ENCODE assay signal across 8 cellular contexts in the genomic region with DNA sequence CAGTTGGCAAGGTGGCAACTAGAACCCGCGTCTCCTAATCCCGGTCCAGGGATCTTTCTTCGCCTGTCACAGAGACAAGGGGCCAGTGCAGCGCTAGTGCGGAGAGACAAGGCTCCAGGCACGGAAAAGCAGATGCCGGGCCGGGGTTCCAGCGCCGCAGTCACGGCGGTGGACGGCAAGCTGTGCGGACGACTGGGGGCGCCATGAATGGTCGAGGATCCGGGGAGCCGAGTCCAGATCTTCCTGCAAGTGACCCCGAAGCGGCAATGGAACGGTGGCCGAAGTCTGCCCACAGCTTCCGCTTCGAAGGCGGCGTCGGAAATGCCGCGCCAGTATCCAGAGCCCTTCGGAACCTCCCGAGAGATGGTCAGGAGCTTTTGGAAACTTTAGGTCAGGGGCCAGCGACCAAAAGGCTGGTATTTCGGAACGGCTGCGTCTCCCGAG. TPM values are rescaled to one million over a fixed set of nuclear protein-coding genes. Genes with fewer than 3 reads are reported as not detected.
DNase-seq lines count a peak whose midpoint lies in the region; ATAC-seq and TF ChIP-seq lines count a peak whose summit lies in the region.

No MANE protein-coding gene starts in this region.

- H3K4me1 Mint-ChIP-seq in WTC11: peaks cover 16% of the 10 kb centered on the region

- H2AFZ ChIP-seq in parathyroid adenoma: peak overlapping the region; percentile 89

- peaks cover 29% of the 10 kb centered on the region for H3K79me2 ChIP-seq in parathyroid adenoma

- H3K36me3 ChIP-seq in BJ (ENCODE audit: control insufficient read depth, insufficient read depth, low read length) (no peaks in the 10 kb centered on the region; the same call in 1 of the 2 replicates), parathyroid adenoma (ENCODE audit: control insufficient read depth, insufficient read depth, low read length) (no peaks in the 10 kb centered on the region)

- in situ Hi-C loops in KBM-7 (cut with MboI; ENCODE audit: low pct_unique_long_range_greater_than_20kb, low sequenced_read_pairs): no loop called here

- peaks cover 4% of the 10 kb centered on the region; the same call in 1 of the 2 replicates for H3K9me3 Mint-ChIP-seq in WTC11

- peaks cover 7% of the 10 kb centered on the region for H3K4me1 ChIP-seq in parathyroid adenoma

- no peaks in the 10 kb centered on the region for H3K9me3 ChIP-seq in parathyroid adenoma (ENCODE audit: control insufficient read depth, low read length)

- POLR2A ChIA-PET in BJ (lab: Charles Lee): interaction anchor here (0.8 kb wide), 1 partner anchor 91 kb away, joined by 3 read pairs; no protein-coding TSS in a partner anchor
- POLR2A ChIA-PET in WTC11 (lab: Charles Lee): interaction anchor here (0.7 to 2.8 kb wide), 7 partner anchors 9 to 719 kb away, joined by 3 to 30 read pairs (median 6); partner anchors contain the start of genes CLTB, KIAA1191 and RNF44

- H3K4me3 ChIP-seq in BJ (ENCODE audit: low read depth, low read length) (peak overlapping the region; percentile 100), fibroblast of villous mesenchyme (ENCODE audit: low read depth, low read length) (peak overlapping the region; percentile 99), parathyroid adenoma (ENCODE audit: low read depth, low read length) (peak overlapping the region; percentile 79)

- CTCF ChIA-PET in BJ (lab: Yijun Ruan, JAX): interaction anchor here (0.6 to 3.3 kb wide), 25 partner anchors 9 to 154 kb away, joined by 3 to 25 read pairs (median 4); partner anchors contain the start of gene CLTB
- CTCF ChIA-PET in WTC11 (lab: Charles Lee): interaction anchor here (0.6 to 3.1 kb wide), 47 partner anchors 8 to 718 kb away, joined by 3 to 45 read pairs (median 4); partner anchors contain the start of genes CLTB, EIF4E1B, HIGD2A and NOP16

- no peaks in the 10 kb centered on the region for H3K27me3 ChIP-seq in BJ (ENCODE audit: control insufficient read depth, insufficient read depth, low read length)
- no peaks in the 10 kb centered on the region for H3K27me3 ChIP-seq in parathyroid adenoma (ENCODE audit: control insufficient read depth, insufficient read depth, low read length)

- peaks cover 8% of the 10 kb centered on the region; the same call in 1 of the 2 replicates for H3K36me3 Mint-ChIP-seq in WTC11

- H3K4me3 Mint-ChIP-seq in WTC11: peak overlapping the region; percentile 94

- H3K27ac ChIP-seq in parathyroid adenoma: peak overlapping the region; percentile 92

- TF ChIP-seq CTCF in BJ (IDR thresholded peaks at IDR 0.05; ENCODE audit: insufficient read depth, low read depth, low read length) (peak; percentile 33), WTC11 (IDR thresholded peaks at IDR 0.05) (no peak), fibroblast of villous mesenchyme (IDR thresholded peaks at IDR 0.05; ENCODE audit: insufficient read depth, low read depth, low read length) (no peak), parathyroid adenoma (IDR thresholded peaks at IDR 0.05) (no peak)

- no peaks in the 10 kb centered on the region; the same call in 1 of the 2 replicates for H3K27me3 Mint-ChIP-seq in WTC11 (ENCODE audit: low read depth)

- H3K9ac ChIP-seq in parathyroid adenoma: no peak overlapping the region

- ATAC-seq in GM19023 (IDR thresholded peaks at IDR 0.05; ENCODE audit: unreplicated experiment) (peak; percentile 26), HG03139 (IDR thresholded peaks at IDR 0.05; ENCODE audit: unreplicated experiment) (peak; percentile 25), WTC11 (peak; percentile 5)

- DNase-seq in BJ (ENCODE audit: low read depth) (no peak), WTC11 (ENCODE audit: low spot score) (peak; percentile 63), fibroblast of villous mesenchyme (ENCODE audit: low read depth) (no peak), kidney tubule cell (ENCODE audit: low spot score) (no peak), KBM-7 (no peak)

- peak overlapping the region; percentile 97 for H3K27ac Mint-ChIP-seq in WTC11

- peak overlapping the region; percentile 97 for H3K4me2 ChIP-seq in parathyroid adenoma (ENCODE audit: low read length)

TF ChIP-seq in WTC11, 78 proteins besides CTCF, POLR2A, EP300 and RAD21:
- TF ChIP-seq ATF1 (CRISPR knock-in tag; IDR thresholded peaks at IDR 0.05) (0 out of 2 replicates have a peak, but pooled peaks have one; percentile 21), ETV6 (CRISPR knock-in tag; IDR thresholded peaks at IDR 0.05) (peak; percentile 75; the same call in 1 of the 2 replicates), GABPB1 (CRISPR knock-in tag; IDR thresholded peaks at IDR 0.05) (no peak), IRF2 (CRISPR knock-in tag; IDR thresholded peaks at IDR 0.05; ENCODE audit: borderline replicate concordance, low read depth) (no peak), FOXK1 (CRISPR knock-in tag; IDR thresholded peaks at IDR 0.05) (peak; percentile 27; the same call in 1 of the 2 replicates), E2F5 (CRISPR knock-in tag; IDR thresholded peaks at IDR 0.05) (0 out of 2 replicates have a peak, but pooled peaks have one; percentile 8), MLX (CRISPR knock-in tag; IDR thresholded peaks at IDR 0.05) (no peak), ARID4B (CRISPR knock-in tag; IDR thresholded peaks at IDR 0.05; ENCODE audit: borderline replicate concordance) (0 out of 2 replicates have a peak, but pooled peaks have one; percentile 7)
- TF ChIP-seq, protein P1, sequence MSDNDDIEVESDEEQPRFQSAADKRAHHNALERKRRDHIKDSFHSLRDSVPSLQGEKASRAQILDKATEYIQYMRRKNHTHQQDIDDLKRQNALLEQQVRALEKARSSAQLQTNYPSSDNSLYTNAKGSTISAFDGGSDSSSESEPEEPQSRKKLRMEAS (CRISPR knock-in tag; IDR thresholded peaks at IDR 0.05): peak; percentile 45; the same call in 1 of the 2 replicates
TF ChIP-seq in WTC11: peak in this region for 6.

RNA-seq across cellular contexts. Expression of gene FAF2, which starts 0.6 kb away (rescaled TPM):
- polyA plus RNA-seq in BJ (2011; rRNA removed): 36.9 and 52.2 TPM in 2 replicates
- 30.8 and 32.6 TPM in 2 replicates for polyA minus RNA-seq in BJ (2011; rRNA and poly(A)+ RNA removed)
- 31.9 to 32.9 TPM (median 32.1 TPM) in 3 replicates for total RNA-seq in WTC11 (2021)
- total RNA-seq in fibroblast of villous mesenchyme: 37.0 and 59.2 TPM in 2 replicates

RNA-seq across cellular contexts. Expression of gene CLTB, which starts 31.2 kb away (rescaled TPM):
- polyA plus RNA-seq in BJ (2011; rRNA removed): 122 and 141 TPM in 2 replicates
- 27.5 and 39.1 TPM in 2 replicates for polyA minus RNA-seq in BJ (2011; rRNA and poly(A)+ RNA removed)
- total RNA-seq in WTC11 (2021) (28.6 to 33.8 TPM (median 30.3 TPM) in 3 replicates), fibroblast of villous mesenchyme (86.3 and 118 TPM in 2 replicates)

RNA-seq across cellular contexts. Expression of gene HIGD2A, which starts 59.0 kb away (rescaled TPM):
- 104 and 118 TPM in 2 replicates for polyA plus RNA-seq in BJ (2011; rRNA removed)
- polyA minus RNA-seq in BJ (2011; rRNA and poly(A)+ RNA removed): 39.4 and 82.3 TPM in 2 replicates
- total RNA-seq in WTC11 (2021): 98.2 to 112 TPM (median 108 TPM) in 3 replicates
- total RNA-seq in fibroblast of villous mesenchyme: 19.0 and 33.5 TPM in 2 replicates

RNA-seq across cellular contexts. Expression of gene NOP16, which starts 59.2 kb away (rescaled TPM):
- 35.9 and 36.8 TPM in 2 replicates for polyA plus RNA-seq in BJ (2011; rRNA removed)
- 11.5 and 24.1 TPM in 2 replicates for polyA minus RNA-seq in BJ (2011; rRNA and poly(A)+ RNA removed)
- 51.7 to 57.7 TPM (median 52.1 TPM) in 3 replicates for total RNA-seq in WTC11 (2021)
- total RNA-seq in fibroblast of villous mesenchyme: 9.3 and 13.8 TPM in 2 replicates
